In the genomic region with DNA sequence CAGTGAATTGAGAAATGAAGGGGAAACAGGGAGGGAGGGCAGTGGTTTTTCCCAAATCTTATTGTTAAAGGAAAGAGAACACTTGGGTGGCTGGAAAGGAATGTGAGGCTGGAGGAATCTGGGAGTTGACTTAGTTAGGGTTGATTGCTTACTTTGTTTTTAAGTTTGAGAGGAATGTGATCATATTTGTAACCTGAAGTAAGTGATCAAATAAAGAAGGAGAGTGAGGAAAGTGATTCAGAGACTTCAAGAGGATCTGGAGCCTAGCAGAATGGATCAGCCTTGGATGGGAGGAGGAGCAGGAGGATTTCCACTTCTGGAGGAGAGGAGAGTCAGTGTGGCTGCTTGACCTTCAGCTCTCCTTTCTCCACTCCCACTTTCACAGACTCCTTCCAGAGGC, we compare ENCODE assay signal across 13 cellular contexts. TPM values are rescaled to one million over a fixed set of nuclear protein-coding genes. Genes with fewer than 3 reads are reported as not detected.
DNase-seq lines count a peak whose midpoint lies in the region; ATAC-seq, FAIRE-seq and TF ChIP-seq lines count a peak whose summit lies in the region.
"Had no signal": no experiment of that assay in that cellular context is flagged by ENCODE, and none has a peak within 500 bp of the region (broad histone marks: within the 10 kb centered on the region; RNA-seq: fewer than 3 reads in every experiment).

No MANE protein-coding gene starts in this region.

- intact Hi-C loops in lower leg skin (cut with DNase I; ENCODE audit: low total_unique reads): no loop called here

- peak overlapping the region; percentile 53 for H3K27ac Mint-ChIP-seq in chondrocyte (ENCODE audit: unreplicated experiment)
- H3K27ac Mint-ChIP-seq: activated CD4-positive, alpha-beta memory T cell treated with anti-CD3 and anti-CD28 coated beads, Interleukin-2, amount 10 ng/mL, durations not matched to agents 7 days and 5 days had no signal

- H3K4me1 Mint-ChIP-seq in chondrocyte (ENCODE audit: low read depth): peaks cover 12% of the 10 kb centered on the region
- H3K4me1 Mint-ChIP-seq: activated CD4-positive, alpha-beta memory T cell treated with anti-CD3 and anti-CD28 coated beads, Interleukin-2, amount 10 ng/mL, durations not matched to agents 7 days and 5 days had no signal

- peaks cover 3% of the 10 kb centered on the region for H3K36me3 Mint-ChIP-seq in chondrocyte (ENCODE audit: low read depth)

- H3K36me3 ChIP-seq in lung (ENCODE audit: control insufficient read depth in 2 of 2, insufficient read depth in 2 of 2, low read length in 2 of 2) (no peaks in the 10 kb centered on the region), Peyer's patch (no peaks in the 10 kb centered on the region)
- H3K36me3 ChIP-seq: spleen had no signal

- H3K4me1 ChIP-seq in lung (ENCODE audit: control insufficient read depth in 2 of 2, insufficient read depth in 2 of 2, low read length in 2 of 2) (no peaks in the 10 kb centered on the region), Peyer's patch (no peaks in the 10 kb centered on the region)

- peaks cover 13% of the 10 kb centered on the region for H3K9me3 Mint-ChIP-seq in chondrocyte (ENCODE audit: low read depth)
- H3K9me3 Mint-ChIP-seq: activated CD4-positive, alpha-beta memory T cell treated with anti-CD3 and anti-CD28 coated beads, Interleukin-2, amount 10 ng/mL, durations not matched to agents 7 days and 5 days had no signal

- FAIRE-seq in urothelium cell line (lab: Jason Lieb, UNC): peak; percentile 79

- H3K4me3 ChIP-seq in lung: no peak overlapping the region
- no peak overlapping the region for H3K4me3 ChIP-seq in lower leg skin (ENCODE audit: low read depth, poor library complexity, severe bottlenecking)
- no peak overlapping the region for H3K4me3 ChIP-seq in Peyer's patch
- H3K4me3 ChIP-seq: spleen had no signal

- TF ChIP-seq CTCF in chondrocyte (IDR thresholded peaks at IDR 0.05) (no peak), lung (IDR thresholded peaks at IDR 0.05; ENCODE audit: control extremely low read depth, extremely low read depth) (no peak), lower leg skin (IDR thresholded peaks at IDR 0.05) (no peak), Peyer's patch (IDR thresholded peaks at IDR 0.05) (no peak)

- DNase-seq in HT1080 (ENCODE audit: low read depth) (peak; percentile 7), chondrocyte (ENCODE audit: low spot score) (no peak), lung (ENCODE audit: low spot score) (no peak), urothelium cell line (ENCODE audit: low spot score) (peak; percentile 63), SK-N-DZ (ENCODE audit: low spot score) (no peak), lower leg skin (ENCODE audit: low spot score in 2 of 2) (no peak), Peyer's patch (no peak)
- DNase-seq: activated CD4-positive, alpha-beta memory T cell treated with anti-CD3 and anti-CD28 coated beads, Interleukin-2, amount 10 ng/mL, durations not matched to agents 7 days and 5 days; effector memory CD4-positive, alpha-beta T cell; left cardiac atrium; NCI-H2081; Right ventricle myocardium superior; spleen had no signal

- peak overlapping the region in 1 of 2 donors; percentile 56 for H3K27ac ChIP-seq in lung (ENCODE audit: low read depth in 1 of 2, low read length in 1 of 2)
- no peak overlapping the region for H3K27ac ChIP-seq in Peyer's patch
- H3K27ac ChIP-seq: spleen had no signal

- no peaks in the 10 kb centered on the region for H3K27me3 Mint-ChIP-seq in chondrocyte (ENCODE audit: low read depth)

- H3K4me3 Mint-ChIP-seq in chondrocyte (ENCODE audit: unreplicated experiment): no peak overlapping the region
- H3K4me3 Mint-ChIP-seq: activated CD4-positive, alpha-beta memory T cell treated with anti-CD3 and anti-CD28 coated beads, Interleukin-2, amount 10 ng/mL, durations not matched to agents 7 days and 5 days had no signal

- H3K27me3 ChIP-seq in lung (ENCODE audit: control insufficient read depth, insufficient read depth) (no peaks in the 10 kb centered on the region), Peyer's patch (no peaks in the 10 kb centered on the region)

- H3K9me3 ChIP-seq in lung (ENCODE audit: control insufficient read depth in 2 of 2, insufficient read depth in 1 of 2, low read length in 1 of 2) (peaks cover 4% of the 10 kb centered on the region in 2 donors), Peyer's patch (no peaks in the 10 kb centered on the region)

- peak; percentile 75 for ATAC-seq in lung (ENCODE audit: insufficient read depth, low FRiP score)

- no peak for TF ChIP-seq POLR2A in lower leg skin (IDR thresholded peaks at IDR 0.05)
- no peak for TF ChIP-seq POLR2A in Peyer's patch (IDR thresholded peaks at IDR 0.05)

RNA-seq across cellular contexts. Expression of a gene that starts 6.0 kb away (rescaled TPM):
- 21.2 and 22.4 TPM in 2 replicates for total RNA-seq in HT1080 (2014; rRNA removed; shearing (Covaris generic))
- 7.8 and 9.7 TPM in 2 replicates for polyA plus RNA-seq in HT1080 (2015; cell fraction: cytosol; rRNA removed)
- polyA plus RNA-seq in HT1080 (2015; cell fraction: nucleus; rRNA removed): 20.2 and 22.9 TPM in 2 replicates
- 39.0 to 41.4 TPM (median 40.2 TPM) in 3 replicates for total RNA-seq in chondrocyte
- 100 to 1,000 TPM in 1 of 2 donors, 10 to 100 TPM in 1; 39.5 to 125 TPM for total RNA-seq in lung
- 10 to 100 TPM in 1 of 2 donors, 1 to 10 TPM in 1; 9.4 to 14.2 TPM for polyA plus RNA-seq in lung
- polyA plus RNA-seq in SK-N-DZ (2014; cell fraction: cytosol; rRNA removed): 18.7 and 22.9 TPM in 2 replicates
- polyA plus RNA-seq in SK-N-DZ (2014; cell fraction: nucleus; rRNA removed): 23.5 and 29.2 TPM in 2 replicates
- 10 to 100 TPM; 19.6 to 37.3 (median 26.1) TPM for total RNA-seq in lower leg skin
- total RNA-seq in Peyer's patch: 10 to 100 TPM; 27.3 to 78.4 (median 56.2) TPM

Comparison
In these comparisons a context has a peak if more than half of its experiments do, and no peak if none do; other contexts are left out.
1. DNase-seq: peak in HT1080 (single experiment) and urothelium cell line (single experiment); none in chondrocyte (single experiment), lung (single experiment), SK-N-DZ (single experiment), lower leg skin (0 of 2) and Peyer's patch (0 of 3).